In the genomic region with DNA sequence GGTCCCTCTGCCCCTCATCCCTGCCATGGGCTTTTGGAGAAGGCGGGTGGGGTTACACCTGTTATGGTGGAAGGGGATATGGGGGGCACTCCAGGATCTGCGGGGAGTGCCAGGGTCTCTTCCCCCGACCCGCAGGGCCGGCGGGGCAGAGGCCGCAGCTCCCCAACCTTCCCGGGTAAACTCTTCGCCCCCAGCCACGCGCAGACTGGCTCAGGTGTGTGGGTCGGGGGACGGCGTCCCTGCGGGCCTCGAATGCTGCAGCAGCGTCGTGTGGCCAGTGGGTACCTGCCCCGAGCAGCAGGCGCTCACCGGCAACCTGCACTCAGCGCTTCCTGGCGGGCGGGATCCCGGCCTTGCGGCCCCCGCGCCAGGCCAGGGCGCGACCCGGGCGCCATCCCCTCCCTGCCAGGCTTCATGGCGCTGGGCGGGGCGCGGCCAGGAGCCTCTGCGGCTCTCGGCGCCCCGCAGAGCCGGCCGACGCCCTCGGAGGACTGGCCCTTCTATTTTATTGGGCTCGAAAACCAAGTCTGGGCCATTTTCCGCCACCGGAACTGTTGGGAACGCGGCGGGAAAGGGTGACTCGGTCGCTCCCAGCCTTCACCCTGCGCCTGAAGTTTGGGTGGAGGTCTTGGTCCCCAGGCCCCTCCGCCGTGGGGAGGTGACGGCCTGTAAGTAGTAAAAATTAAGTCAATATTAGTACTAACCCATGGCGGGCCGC, we compare ENCODE assay signal across 2 cellular contexts.
TF ChIP-seq lines count a peak whose summit lies in the region.

No MANE protein-coding gene starts in this region.

TF ChIP-seq in SK-N-SH, 30 proteins besides CTCF, POLR2A, EP300 and RAD21 (continued from another document):
- TF ChIP-seq ZBTB33 (IDR thresholded peaks at IDR 0.05; ENCODE audit: borderline replicate concordance, low read depth) (no peak), FOXJ3 (CRISPR knock-in tag; IDR thresholded peaks at IDR 0.05) (no peak), NFIC (IDR thresholded peaks at IDR 0.05; ENCODE audit: borderline replicate concordance) (no peak), USF2 (IDR thresholded peaks at IDR 0.05; ENCODE audit: borderline replicate concordance, low read depth, low read length) (no peak), JUND (IDR thresholded peaks at IDR 0.05) (no peak), SIN3A (IDR thresholded peaks at IDR 0.05; ENCODE audit: borderline replicate concordance, low read depth, low read length) (no peak), RFX5 (IDR thresholded peaks at IDR 0.05; ENCODE audit: low read length) (no peak), MEF2A (IDR thresholded peaks at IDR 0.05; ENCODE audit: borderline replicate concordance, low read depth) (no peak), YY1 (IDR thresholded peaks at IDR 0.05; ENCODE audit: low read depth) (no peak), TCF12 (IDR thresholded peaks at IDR 0.05) (no peak)
- TF ChIP-seq, protein P1, sequence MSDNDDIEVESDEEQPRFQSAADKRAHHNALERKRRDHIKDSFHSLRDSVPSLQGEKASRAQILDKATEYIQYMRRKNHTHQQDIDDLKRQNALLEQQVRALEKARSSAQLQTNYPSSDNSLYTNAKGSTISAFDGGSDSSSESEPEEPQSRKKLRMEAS (IDR thresholded peaks at IDR 0.05; ENCODE audit: low read depth), result no peak
- TF ChIP-seq, protein P2, sequence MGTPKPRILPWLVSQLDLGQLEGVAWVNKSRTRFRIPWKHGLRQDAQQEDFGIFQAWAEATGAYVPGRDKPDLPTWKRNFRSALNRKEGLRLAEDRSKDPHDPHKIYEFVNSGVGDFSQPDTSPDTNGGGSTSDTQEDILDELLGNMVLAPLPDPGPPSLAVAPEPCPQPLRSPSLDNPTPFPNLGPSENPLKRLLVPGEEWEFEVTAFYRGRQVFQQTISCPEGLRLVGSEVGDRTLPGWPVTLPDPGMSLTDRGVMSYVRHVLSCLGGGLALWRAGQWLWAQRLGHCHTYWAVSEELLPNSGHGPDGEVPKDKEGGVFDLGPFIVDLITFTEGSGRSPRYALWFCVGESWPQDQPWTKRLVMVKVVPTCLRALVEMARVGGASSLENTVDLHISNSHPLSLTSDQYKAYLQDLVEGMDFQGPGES (IDR thresholded peaks at IDR 0.05; ENCODE audit: low read depth, low read length), result no peak
- TF ChIP-seq, protein P3, sequence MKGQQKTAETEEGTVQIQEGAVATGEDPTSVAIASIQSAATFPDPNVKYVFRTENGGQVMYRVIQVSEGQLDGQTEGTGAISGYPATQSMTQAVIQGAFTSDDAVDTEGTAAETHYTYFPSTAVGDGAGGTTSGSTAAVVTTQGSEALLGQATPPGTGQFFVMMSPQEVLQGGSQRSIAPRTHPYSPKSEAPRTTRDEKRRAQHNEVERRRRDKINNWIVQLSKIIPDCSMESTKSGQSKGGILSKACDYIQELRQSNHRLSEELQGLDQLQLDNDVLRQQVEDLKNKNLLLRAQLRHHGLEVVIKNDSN (IDR thresholded peaks at IDR 0.05; ENCODE audit: borderline replicate concordance, low read depth), result no peak

TF ChIP-seq in SK-N-SH treated with all-trans-retinoic acid at 6 μM for 48 hours, 23 proteins besides CTCF, POLR2A, EP300 and RAD21 (continued from another document):
- TF ChIP-seq ZFP30 (CRISPR knock-in tag; IDR thresholded peaks at IDR 0.05), result no peak
- TF ChIP-seq PATZ1 (CRISPR knock-in tag; IDR thresholded peaks at IDR 0.05; ENCODE audit: borderline replicate concordance), result no peak
- TF ChIP-seq ZC3H10 (CRISPR knock-in tag; IDR thresholded peaks at IDR 0.05), result no peak
- no peak for TF ChIP-seq ZFP3 (CRISPR knock-in tag; IDR thresholded peaks at IDR 0.05)
- TF ChIP-seq TCF4 (CRISPR knock-in tag; IDR thresholded peaks at IDR 0.05; ENCODE audit: borderline replicate concordance), result no peak
